ENCODE assay signal across 8 cellular contexts in genomic region chrX:68822641-68823410, GRCh38. TPM values are rescaled to one million over a fixed set of nuclear protein-coding genes. Genes with fewer than 3 reads are reported as not detected.
DNase-seq lines count a peak whose midpoint lies in the region; ATAC-seq and TF ChIP-seq lines count a peak whose summit lies in the region.

No MANE protein-coding gene starts in this region.

- no peak overlapping the region for H3K4me3 Mint-ChIP-seq in activated CD4-positive, alpha-beta T cell treated with anti-CD3 and anti-CD28 coated beads, Interleukin-2, amount 10 ng/mL, durations not matched to agents 24 days and 14 days
- no peak overlapping the region for H3K4me3 Mint-ChIP-seq in neural crest cell

- no peak overlapping the region for H3K27ac ChIP-seq in RWPE1
- no peak overlapping the region for H3K27ac ChIP-seq in esophagus squamous epithelium

- peak; percentile 77 for TF ChIP-seq CTCF in RWPE1 (conservative IDR thresholded peaks at IDR 0.05; ENCODE audit: low read depth)
- peak; percentile 22 to 63 (median 48) for TF ChIP-seq CTCF in esophagus squamous epithelium (IDR thresholded peaks at IDR 0.05)
- TF ChIP-seq CTCF in neural crest cell (conservative IDR thresholded peaks at IDR 0.05), result peak; percentile 62

- no peaks in the 10 kb centered on the region for H3K27me3 ChIP-seq in esophagus squamous epithelium

- intact Hi-C loops in activated CD4-positive, alpha-beta T cell treated with anti-CD3 and anti-CD28 coated beads, Interleukin-2, amount 10 ng/mL, durations not matched to agents 24 days and 14 days (cut with micrococcal nuclease), result no loop called here
- intact Hi-C loops in esophagus squamous epithelium (cut with DNase I), result loop anchor here (5.0 kb wide), 1 partner anchor 464 kb away; no protein-coding TSS in a partner anchor

- CTCF ChIA-PET in RWPE1 (lab: Yijun Ruan, JAX), result interaction anchor here (0.6 to 2.0 kb wide), 10 partner anchors 90 to 806 kb away, joined by 3 to 9 read pairs (median 3); no protein-coding TSS in a partner anchor

- no peaks in the 10 kb centered on the region for H3K36me3 Mint-ChIP-seq in activated CD4-positive, alpha-beta T cell treated with anti-CD3 and anti-CD28 coated beads, Interleukin-2, amount 10 ng/mL, durations not matched to agents 24 days and 14 days (ENCODE audit: low read depth)
- H3K36me3 Mint-ChIP-seq in neural crest cell (ENCODE audit: low read depth), result no peaks in the 10 kb centered on the region

- POLR2A ChIA-PET in RWPE1 (lab: Yijun Ruan, JAX; ENCODE audit: low non-redundant PET), result no interaction called here

- DNase-seq in activated CD4-positive, alpha-beta T cell treated with anti-CD3 and anti-CD28 coated beads, Interleukin-2, amount 10 ng/mL, durations not matched to agents 24 days and 14 days, result peak; percentile 63
- DNase-seq in activated CD4-positive, alpha-beta T cell treated with anti-CD3 and anti-CD28 coated beads, Interleukin-2, amount 50 U/mL, for 4 hours, result no peak
- DNase-seq in RWPE1 (ENCODE audit: low spot score) (no peak), esophagus squamous epithelium (lab: John Stamatoyannopoulos, UW) (no peak), neural crest cell (ENCODE audit: low read depth, low spot score) (peak; percentile 38), NCI-H2029 (lab: John Stamatoyannopoulos, UW) (no peak), T-helper 9 cell (no peak)

- TF ChIP-seq POLR2A in esophagus squamous epithelium (IDR thresholded peaks at IDR 0.05), result no peak

- H3K4me3 ChIP-seq in esophagus squamous epithelium, result no peak overlapping the region

- 6 to 20% methylated on average over 2 to 11 of the region's 14 CpGs for WGBS in esophagus squamous epithelium, 2 donors

- H3K9me3 Mint-ChIP-seq in activated CD4-positive, alpha-beta T cell treated with anti-CD3 and anti-CD28 coated beads, Interleukin-2, amount 10 ng/mL, durations not matched to agents 24 days and 14 days, result no peaks in the 10 kb centered on the region
- H3K9me3 Mint-ChIP-seq in neural crest cell, result no peaks in the 10 kb centered on the region

- H3K9me3 ChIP-seq in esophagus squamous epithelium, result no peaks in the 10 kb centered on the region

- ATAC-seq in HG03097 (IDR thresholded peaks at IDR 0.05; ENCODE audit: low FRiP score, unreplicated experiment), result peak; percentile 52

- peaks cover 0 to 10% (median 3%) of the 10 kb centered on the region in 3 donors for H3K4me1 ChIP-seq in esophagus squamous epithelium

- H3K36me3 ChIP-seq in esophagus squamous epithelium, result no peaks in the 10 kb centered on the region

- H3K27me3 Mint-ChIP-seq in activated CD4-positive, alpha-beta T cell treated with anti-CD3 and anti-CD28 coated beads, Interleukin-2, amount 10 ng/mL, durations not matched to agents 24 days and 14 days, result no peaks in the 10 kb centered on the region
- H3K27me3 Mint-ChIP-seq in neural crest cell (ENCODE audit: low read depth), result peaks cover 2% of the 10 kb centered on the region

- peaks cover 5% of the 10 kb centered on the region for H3K4me1 Mint-ChIP-seq in activated CD4-positive, alpha-beta T cell treated with anti-CD3 and anti-CD28 coated beads, Interleukin-2, amount 10 ng/mL, durations not matched to agents 24 days and 14 days
- peaks cover 5% of the 10 kb centered on the region for H3K4me1 Mint-ChIP-seq in neural crest cell

- no peak overlapping the region for H3K27ac Mint-ChIP-seq in activated CD4-positive, alpha-beta T cell treated with anti-CD3 and anti-CD28 coated beads, Interleukin-2, amount 10 ng/mL, durations not matched to agents 24 days and 14 days
- peak overlapping the region; percentile 58 for H3K27ac Mint-ChIP-seq in neural crest cell (ENCODE audit: unreplicated experiment)

RNA-seq across cellular contexts. Expression of gene EFNB1, which starts 6.0 kb away (rescaled TPM):
- 6.3 and 7.1 TPM in 2 replicates for total RNA-seq in activated CD4-positive, alpha-beta T cell treated with anti-CD3 and anti-CD28 coated beads, Interleukin-2, amount 10 ng/mL, durations not matched to agents 24 days and 14 days
- 10 to 100 TPM; 40.4 to 53.4 (median 46.7) TPM for total RNA-seq in esophagus squamous epithelium
- 32.9 and 33.8 TPM in 2 replicates for total RNA-seq in neural crest cell

Comparison
In these comparisons a context has a peak if more than half of its experiments do, and no peak if none do; other contexts are left out.
1. DNase-seq: peak in activated CD4-positive, alpha-beta T cell treated with anti-CD3 and anti-CD28 coated beads, Interleukin-2, amount 10 ng/mL, durations not matched to agents 24 days and 14 days (single experiment) and neural crest cell (single experiment); none in activated CD4-positive, alpha-beta T cell treated with anti-CD3 and anti-CD28 coated beads, Interleukin-2, amount 50 U/mL, for 4 hours (0 of 2), RWPE1 (single experiment), esophagus squamous epithelium (single experiment), NCI-H2029 (single experiment) and T-helper 9 cell (single experiment).
2. Peak in every context shown above with its lines, with median percentiles within 50 percentile points of each other: CTCF ChIP-seq.